Comparison of ENCODE assay signal across 10 cellular contexts in genomic region chr17:61398721-61399130, GRCh38. TPM values are rescaled to one million over a fixed set of nuclear protein-coding genes. Genes with fewer than 3 reads are reported as not detected.
A peak's percentile ranks its signal among the peaks of the same experiment; 100 is the strongest.
DNase-seq lines count a peak whose midpoint lies in the region; ATAC-seq and TF ChIP-seq lines count a peak whose summit lies in the region.
"Had no signal": no experiment of that assay in that cellular context is flagged by ENCODE, and none has a peak within 500 bp of the region (broad histone marks: within the 10 kb centered on the region; RNA-seq: fewer than 3 reads in every experiment).

No MANE protein-coding gene starts in this region.

- peaks cover 15 to 77% (median 48%) of the 10 kb centered on the region in 9 donors for H3K4me1 ChIP-seq in heart right ventricle
- H3K4me1 ChIP-seq in mesodermal cell (ENCODE audit: control insufficient read depth, insufficient read depth, low read length, poor library complexity, severe bottlenecking) = peaks cover 26% of the 10 kb centered on the region
- H3K4me1 ChIP-seq in vagina = peaks cover 48% of the 10 kb centered on the region

- H3K4me3 ChIP-seq in heart right ventricle (peak overlapping the region; percentile 46 to 81 (median 66)), cardiac fibroblast (replicated peaks in 1 of 2; ENCODE audit: low read depth in 2 of 2, low read length in 2 of 2) (peak overlapping the region; percentile 53 to 72), mesodermal cell (ENCODE audit: extremely low read depth, insufficient read depth, low read length, poor library complexity, severe bottlenecking) (peak overlapping the region; percentile 50), vagina (peak overlapping the region; percentile 49 to 87)

- H3K27me3 ChIP-seq in heart right ventricle = peaks cover 44 to 90% (median 80%) of the 10 kb centered on the region in 7 donors
- peaks cover 12% of the 10 kb centered on the region for H3K27me3 ChIP-seq in vagina

- intact Hi-C loops in heart right ventricle (cut with DNase I) (loop anchor here in 6 of 10 donors (5.0 to 10.0 kb wide), 5 partner anchors 144 to 674 kb away; no protein-coding TSS in a partner anchor), left cardiac atrium (cut with DNase I) (no loop called here), vagina (cut with DNase I) (loop anchor here (5.0 kb wide), 2 partner anchors 66 to 146 kb away; no protein-coding TSS in a partner anchor)

- ATAC-seq in heart right ventricle = no peak
- ATAC-seq in left cardiac atrium = no peak
- no peak for ATAC-seq in GM18861 (IDR thresholded peaks at IDR 0.05; ENCODE audit: unreplicated experiment)

- WGBS in heart right ventricle, 2 donors = 1 to 3% methylated on average over 34 of the region's 34 CpGs
- WGBS in mesodermal cell (ENCODE audit: insufficient coverage in 2 of 2), 2 experiments = 2% methylated on average over 21 to 26 of the region's 34 CpGs

- no peak for DNase-seq in heart right ventricle
- DNase-seq in left cardiac atrium = no peak
- peak in 1 of 2 donors; percentile 44 for DNase-seq in cardiac fibroblast (ENCODE audit: low read depth in 2 of 2)
- no peak for DNase-seq in vagina (ENCODE audit: extremely low spot score in 2 of 2)
- DNase-seq in NK-92 (lab: John Stamatoyannopoulos, UW; ENCODE audit: unreplicated experiment) = no peak
- no peak for DNase-seq in NCI-H2171 (lab: John Stamatoyannopoulos, UW)

- H3K36me3 ChIP-seq in heart right ventricle (peaks cover 0 to 4% (median 0%) of the 10 kb centered on the region in 9 donors), mesodermal cell (ENCODE audit: control insufficient read depth, insufficient read depth, low read length) (no peaks in the 10 kb centered on the region), vagina (no peaks in the 10 kb centered on the region)

- H3K27ac ChIP-seq in heart right ventricle = peak overlapping the region; percentile 69 to 88 (median 85)
- H3K27ac ChIP-seq in mesodermal cell (ENCODE audit: low read depth, low read length, severe bottlenecking) = no peak overlapping the region
- peak overlapping the region; percentile 83 for H3K27ac ChIP-seq in vagina

- no peak for TF ChIP-seq POLR2A in vagina (IDR thresholded peaks at IDR 0.05)

- H3K9me3 ChIP-seq in heart right ventricle (no peaks in the 10 kb centered on the region), mesodermal cell (ENCODE audit: control insufficient read depth, low read length) (no peaks in the 10 kb centered on the region), vagina (no peaks in the 10 kb centered on the region)

- TF ChIP-seq CTCF in heart right ventricle (IDR thresholded peaks at IDR 0.05) (no peak), cardiac fibroblast (IDR thresholded peaks at IDR 0.05; ENCODE audit: low read depth, low read length) (no peak), vagina (IDR thresholded peaks at IDR 0.05) (no peak)

RNA-seq across cellular contexts. Expression of gene TBX2, which starts 0.9 kb away (rescaled TPM):
- total RNA-seq in heart right ventricle (10 to 100 TPM in 5 of 10 donors, 1 to 10 TPM in 5; 4.6 to 21.8 (median 10.0) TPM), left cardiac atrium (10 to 100 TPM; 12.1 to 17.0 TPM), vagina (9.8 TPM)
- 10 to 100 TPM; 13.4 to 31.1 TPM for polyA plus RNA-seq in heart right ventricle
- 15.1 TPM for polyA plus RNA-seq in mesodermal cell (2013, experiment 1 of 2)
- 11.4 TPM for polyA plus RNA-seq in mesodermal cell (2013, experiment 2 of 2)
- total RNA-seq: pulmonary artery endothelial cell had no signal

RNA-seq across cellular contexts. Expression of gene TBX4, which starts 53.5 kb away (rescaled TPM):
- total RNA-seq in heart right ventricle = not detected
- polyA plus RNA-seq in heart right ventricle = under 1 TPM in 1 of 2 donors, not detected in 1; 0.03 TPM
- not detected for total RNA-seq in left cardiac atrium
- 4.6 TPM for polyA plus RNA-seq in mesodermal cell (2013, experiment 1 of 2)
- 6.8 TPM for polyA plus RNA-seq in mesodermal cell (2013, experiment 2 of 2)
- total RNA-seq in vagina = not detected
- total RNA-seq: HT1080, pulmonary artery endothelial cell had no signal

Comparison
In these comparisons a context has a peak if more than half of its experiments do, and no peak if none do; other contexts are left out.
1. intact Hi-C loops: an anchor here in heart right ventricle (5.0 to 10.0 kb wide) and vagina (5.0 kb wide); none called in left cardiac atrium.